Comparison of ENCODE assay signal across 7 cellular contexts in genomic region chr2:151410485-151410833, GRCh38. TPM values are rescaled to one million over a fixed set of nuclear protein-coding genes. Genes with fewer than 3 reads are reported as not detected.
DNase-seq lines count a peak whose midpoint lies in the region; ATAC-seq and TF ChIP-seq lines count a peak whose summit lies in the region.

No MANE protein-coding gene starts in this region.

- DNase-seq in NAMALWA (ENCODE audit: low spot score) (peak; percentile 67), dorsolateral prefrontal cortex (peak in 3 of 10 donors; percentile 9 to 45 (median 33)), stomach (peak; percentile 31)
- peak; percentile 40 for DNase-seq in activated CD4-positive, alpha-beta T cell treated with anti-CD3 and anti-CD28 coated beads, Interleukin-2, amount 50 U/mL, for 1 hour

- WGBS in stomach, 5 donors, result 0 to 1% (median 0%) methylated on average over 21 of the region's 21 CpGs

- intact Hi-C loops in dorsolateral prefrontal cortex (cut with DNase I), result loop anchor here (1.0 to 5.0 kb wide), 2 partner anchors 148 to 149 kb away; partner anchors contain the start of gene RBM43 (in 2 of the 2)
- intact Hi-C loops in stomach (cut with DNase I; ENCODE audit: low total_unique reads), result no loop called here

- H3K9me3 ChIP-seq in HEK293 (ENCODE audit: control insufficient read depth, insufficient read depth, low read depth, low read length), result no peaks in the 10 kb centered on the region
- H3K9me3 ChIP-seq in mucosa of rectum (ENCODE audit: control insufficient read depth in 2 of 2, low read length in 2 of 2), result no peaks in the 10 kb centered on the region
- H3K9me3 ChIP-seq in stomach, result no peaks in the 10 kb centered on the region

- H3K4me3 ChIP-seq in HEK293 (ENCODE audit: low read depth, low read length) (peak overlapping the region; percentile 87), dorsolateral prefrontal cortex (peak overlapping the region; percentile 71 to 100 (median 94)), mucosa of rectum (ENCODE audit: low read length in 2 of 2) (peak overlapping the region; percentile 91 to 94), stomach (peak overlapping the region; percentile 95 to 98 (median 97))

- TF ChIP-seq EP300 in stomach (IDR thresholded peaks at IDR 0.05), result no peak

- POLR2A ChIA-PET in HEK293 (lab: Yijun Ruan, JAX), result interaction anchor here (0.6 to 1.4 kb wide), 5 partner anchors 20 to 924 kb away, joined by 3 to 8 read pairs (median 4); partner anchors contain the start of genes FMNL2, NMI and RBM43

- peak; percentile 23 for ATAC-seq in GM18499 (IDR thresholded peaks at IDR 0.05; ENCODE audit: insufficient read depth, unreplicated experiment)

- H3K36me3 ChIP-seq in HEK293 (ENCODE audit: control insufficient read depth in 2 of 2, insufficient read depth in 1 of 2, low read length in 2 of 2) (peaks cover 34 to 40% of the 10 kb centered on the region in 2 experiments), mucosa of rectum (ENCODE audit: control insufficient read depth in 2 of 2, insufficient read depth in 2 of 2, low read length in 2 of 2) (peaks cover 11 to 20% of the 10 kb centered on the region in 2 donors), stomach (peaks cover 12 to 34% (median 33%) of the 10 kb centered on the region in 4 donors)

- H3K9ac ChIP-seq in mucosa of rectum (ENCODE audit: low read depth in 1 of 2, low read length in 2 of 2), result peak overlapping the region; percentile 83 to 86

- H3K27ac ChIP-seq in HEK293 (ENCODE audit: extremely low read depth, low read depth, low read length) (peak overlapping the region; percentile 89), dorsolateral prefrontal cortex (peak overlapping the region in 58 of 59 donors; percentile 74 to 99 (median 96)), mucosa of rectum (ENCODE audit: low read depth in 2 of 2, low read length in 2 of 2) (peak overlapping the region; percentile 91), stomach (peak overlapping the region; percentile 92 to 95 (median 93))

- H3K27me3 ChIP-seq in dorsolateral prefrontal cortex (no peaks in the 10 kb centered on the region), mucosa of rectum (ENCODE audit: control insufficient read depth in 2 of 2, insufficient read depth in 2 of 2, low read length in 2 of 2) (no peaks in the 10 kb centered on the region), stomach (no peaks in the 10 kb centered on the region)

- TF ChIP-seq CTCF in HEK293 (tag by site-specific recombination; IDR thresholded peaks at IDR 0.05) (no peak), dorsolateral prefrontal cortex (IDR thresholded peaks at IDR 0.05 in 54 of 56, conservative IDR thresholded peaks at IDR 0.05 in 2 of 56; ENCODE audit: low read depth in 1 of 56, partially characterized antibody in 56 of 56) (no peak), stomach (IDR thresholded peaks at IDR 0.05) (no peak)

- CTCF ChIA-PET in HEK293 (lab: Yijun Ruan, JAX), result no interaction called here

- H3K4me1 ChIP-seq in HEK293 (ENCODE audit: control insufficient read depth, insufficient read depth, low read length), result no peaks in the 10 kb centered on the region
- peaks cover 0 to 3% of the 10 kb centered on the region in 2 donors for H3K4me1 ChIP-seq in mucosa of rectum (ENCODE audit: control insufficient read depth in 2 of 2, insufficient read depth in 2 of 2, low read length in 2 of 2)
- peaks cover 13 to 32% (median 22%) of the 10 kb centered on the region in 4 donors for H3K4me1 ChIP-seq in stomach

- no peak for TF ChIP-seq POLR2A in stomach (IDR thresholded peaks at IDR 0.05)

TF ChIP-seq in HEK293, 187 proteins besides CTCF, POLR2A, EP300 and RAD21:
- 0 out of 2 replicates have a peak, but pooled peaks have one; percentile 4 for TF ChIP-seq ZEB2 (tag by site-specific recombination; IDR thresholded peaks at IDR 0.05)
- no peak for TF ChIP-seq HOXD13 (CRISPR knock-in tag; IDR thresholded peaks at IDR 0.05; ENCODE audit: borderline replicate concordance)
- TF ChIP-seq ZNF670 (tag by site-specific recombination; IDR thresholded peaks at IDR 0.05; ENCODE audit: low read depth), result no peak
- TF ChIP-seq ZNF549 (tag by site-specific recombination; IDR thresholded peaks at IDR 0.05), result no peak
- TF ChIP-seq SCRT2 (tag by site-specific recombination; IDR thresholded peaks at IDR 0.05), result no peak
- TF ChIP-seq ZIC2 (tag by site-specific recombination; IDR thresholded peaks at IDR 0.05), result 0 out of 2 replicates have a peak, but pooled peaks have one; percentile 29
- no peak for TF ChIP-seq ZNF776 (tag by site-specific recombination; IDR thresholded peaks at IDR 0.05; ENCODE audit: borderline replicate concordance)
- no peak for TF ChIP-seq MEIS1 (CRISPR knock-in tag; IDR thresholded peaks at IDR 0.05; ENCODE audit: borderline replicate concordance)
- peak; percentile 74 for TF ChIP-seq GLIS2 (tag by site-specific recombination; IDR thresholded peaks at IDR 0.05)
- TF ChIP-seq ZBTB20 (tag by site-specific recombination; IDR thresholded peaks at IDR 0.05), result peak; percentile 36; the same call in 1 of the 2 replicates
- no peak for TF ChIP-seq ZNF561 (tag by site-specific recombination; IDR thresholded peaks at IDR 0.05; ENCODE audit: borderline replicate concordance)
- TF ChIP-seq, protein P1, sequence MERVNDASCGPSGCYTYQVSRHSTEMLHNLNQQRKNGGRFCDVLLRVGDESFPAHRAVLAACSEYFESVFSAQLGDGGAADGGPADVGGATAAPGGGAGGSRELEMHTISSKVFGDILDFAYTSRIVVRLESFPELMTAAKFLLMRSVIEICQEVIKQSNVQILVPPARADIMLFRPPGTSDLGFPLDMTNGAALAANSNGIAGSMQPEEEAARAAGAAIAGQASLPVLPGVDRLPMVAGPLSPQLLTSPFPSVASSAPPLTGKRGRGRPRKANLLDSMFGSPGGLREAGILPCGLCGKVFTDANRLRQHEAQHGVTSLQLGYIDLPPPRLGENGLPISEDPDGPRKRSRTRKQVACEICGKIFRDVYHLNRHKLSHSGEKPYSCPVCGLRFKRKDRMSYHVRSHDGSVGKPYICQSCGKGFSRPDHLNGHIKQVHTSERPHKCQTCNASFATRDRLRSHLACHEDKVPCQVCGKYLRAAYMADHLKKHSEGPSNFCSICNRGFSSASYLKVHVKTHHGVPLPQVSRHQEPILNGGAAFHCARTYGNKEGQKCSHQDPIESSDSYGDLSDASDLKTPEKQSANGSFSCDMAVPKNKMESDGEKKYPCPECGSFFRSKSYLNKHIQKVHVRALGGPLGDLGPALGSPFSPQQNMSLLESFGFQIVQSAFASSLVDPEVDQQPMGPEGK (tag by site-specific recombination; IDR thresholded peaks at IDR 0.05), result 0 out of 2 replicates have a peak, but pooled peaks have one; percentile 23
- no peak for TF ChIP-seq WT1 (tag by site-specific recombination; IDR thresholded peaks at IDR 0.05)
- TF ChIP-seq, protein P2, sequence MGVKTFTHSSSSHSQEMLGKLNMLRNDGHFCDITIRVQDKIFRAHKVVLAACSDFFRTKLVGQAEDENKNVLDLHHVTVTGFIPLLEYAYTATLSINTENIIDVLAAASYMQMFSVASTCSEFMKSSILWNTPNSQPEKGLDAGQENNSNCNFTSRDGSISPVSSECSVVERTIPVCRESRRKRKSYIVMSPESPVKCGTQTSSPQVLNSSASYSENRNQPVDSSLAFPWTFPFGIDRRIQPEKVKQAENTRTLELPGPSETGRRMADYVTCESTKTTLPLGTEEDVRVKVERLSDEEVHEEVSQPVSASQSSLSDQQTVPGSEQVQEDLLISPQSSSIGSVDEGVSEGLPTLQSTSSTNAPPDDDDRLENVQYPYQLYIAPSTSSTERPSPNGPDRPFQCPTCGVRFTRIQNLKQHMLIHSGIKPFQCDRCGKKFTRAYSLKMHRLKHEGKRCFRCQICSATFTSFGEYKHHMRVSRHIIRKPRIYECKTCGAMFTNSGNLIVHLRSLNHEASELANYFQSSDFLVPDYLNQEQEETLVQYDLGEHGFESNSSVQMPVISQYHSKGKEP (tag by site-specific recombination; IDR thresholded peaks at IDR 0.05), result no peak
- TF ChIP-seq, protein P3, sequence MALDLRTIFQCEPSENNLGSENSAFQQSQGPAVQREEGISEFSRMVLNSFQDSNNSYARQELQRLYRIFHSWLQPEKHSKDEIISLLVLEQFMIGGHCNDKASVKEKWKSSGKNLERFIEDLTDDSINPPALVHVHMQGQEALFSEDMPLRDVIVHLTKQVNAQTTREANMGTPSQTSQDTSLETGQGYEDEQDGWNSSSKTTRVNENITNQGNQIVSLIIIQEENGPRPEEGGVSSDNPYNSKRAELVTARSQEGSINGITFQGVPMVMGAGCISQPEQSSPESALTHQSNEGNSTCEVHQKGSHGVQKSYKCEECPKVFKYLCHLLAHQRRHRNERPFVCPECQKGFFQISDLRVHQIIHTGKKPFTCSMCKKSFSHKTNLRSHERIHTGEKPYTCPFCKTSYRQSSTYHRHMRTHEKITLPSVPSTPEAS (tag by site-specific recombination; IDR thresholded peaks at IDR 0.05), result no peak
- no peak for TF ChIP-seq ZNF433 (tag by site-specific recombination; IDR thresholded peaks at IDR 0.05; ENCODE audit: low read depth)
- TF ChIP-seq OSR2 (tag by site-specific recombination; IDR thresholded peaks at IDR 0.05), result no peak
- no peak for TF ChIP-seq ELK4 (IDR thresholded peaks at IDR 0.05; ENCODE audit: borderline replicate concordance, low read depth, low read length)

RNA-seq across cellular contexts. Expression of gene RIF1, which starts 0.8 kb away (rescaled TPM):
- total RNA-seq in dorsolateral prefrontal cortex (10 to 100 TPM; 32.4 to 72.5 (median 55.9) TPM), stomach (100 to 1,000 TPM in 1 of 5 donors, 10 to 100 TPM in 4; 22.8 to 105 (median 43.0) TPM)
- polyA plus RNA-seq in stomach, result 1 to 10 TPM; 2.2 to 3.0 (median 2.3) TPM

RNA-seq across cellular contexts. Expression of gene TNFAIP6, which starts 53.1 kb away (rescaled TPM):
- total RNA-seq in dorsolateral prefrontal cortex (1 to 10 TPM in 90 of 120 experiments, under 1 TPM in 26, not detected in 4; 0.39 to 6.6 (median 1.5) TPM), stomach (10 to 100 TPM in 1 of 5 donors, 1 to 10 TPM in 2, not detected in 2; 3.0 to 10.5 (median 9.9) TPM)
- 1 to 10 TPM in 2 of 3 donors, under 1 TPM in 1; 0.73 to 6.0 (median 4.3) TPM for polyA plus RNA-seq in stomach
